Comparison of ENCODE assay signal across 19 cellular contexts in genomic region chr12:51889216-51890134, GRCh38. TPM values are rescaled to one million over a fixed set of nuclear protein-coding genes. Genes with fewer than 3 reads are reported as not detected.
A peak's percentile ranks its signal among the peaks of the same experiment; 100 is the strongest.
DNase-seq lines count a peak whose midpoint lies in the region; ATAC-seq and TF ChIP-seq lines count a peak whose summit lies in the region.
"Had no signal": no experiment of that assay in that cellular context is flagged by ENCODE, and none has a peak within 500 bp of the region (broad histone marks: within the 10 kb centered on the region; RNA-seq: fewer than 3 reads in every experiment).

No MANE protein-coding gene starts in this region.

- H3K4me3 Mint-ChIP-seq in endodermal cell (no peak overlapping the region), nephron progenitor cell (no peak overlapping the region)
- no peak overlapping the region for H3K4me3 Mint-ChIP-seq in activated CD4-positive, alpha-beta memory T cell treated with anti-CD3 and anti-CD28 coated beads, Interleukin-2, amount 10 ng/mL, durations not matched to agents 7 days and 5 days
- H3K4me3 Mint-ChIP-seq: activated CD4-positive, alpha-beta T cell treated with anti-CD3 and anti-CD28 coated beads, Interleukin-2, amount 10 ng/mL, durations not matched to agents 7 days and 5 days; CD4-positive, alpha-beta memory T cell; natural killer cell had no signal

- CTCF ChIA-PET in activated CD4-positive, alpha-beta memory T cell treated with anti-CD3 and anti-CD28 coated beads, Interleukin-2, amount 10 ng/mL, durations not matched to agents 7 days and 5 days (lab: Charles Lee) = interaction anchor here (0.6 to 0.9 kb wide), 2 partner anchors 23 to 169 kb away, joined by 3 read pairs; no protein-coding TSS in a partner anchor

- 89 to 96% methylated on average over 5 to 20 of the region's 21 CpGs for WGBS in endodermal cell (ENCODE audit: insufficient coverage in 1 of 2, insufficient read length in 1 of 2), 2 experiments
- WGBS in psoas muscle, 3 donors = 69 to 75% (median 71%) methylated on average over 21 of the region's 21 CpGs

- H3K27me3 Mint-ChIP-seq in endodermal cell (ENCODE audit: insufficient read depth) = peaks cover 26% of the 10 kb centered on the region
- peaks cover 18% of the 10 kb centered on the region for H3K27me3 Mint-ChIP-seq in nephron progenitor cell (ENCODE audit: low read depth, poor library complexity)
- peaks cover 4% of the 10 kb centered on the region for H3K27me3 Mint-ChIP-seq in activated CD4-positive, alpha-beta memory T cell treated with anti-CD3 and anti-CD28 coated beads, Interleukin-2, amount 10 ng/mL, durations not matched to agents 7 days and 5 days

- TF ChIP-seq CTCF in Loucy (conservative IDR thresholded peaks at IDR 0.05; ENCODE audit: low read length) (peak; percentile 49), endodermal cell (conservative IDR thresholded peaks at IDR 0.05) (peak; percentile 51), nephron progenitor cell (IDR thresholded peaks at IDR 0.05) (peak; percentile 20), psoas muscle (IDR thresholded peaks at IDR 0.05) (no peak)

- DNase-seq in endodermal cell = peak; percentile 63
- DNase-seq in nephron progenitor cell = no peak
- DNase-seq in activated CD4-positive, alpha-beta memory T cell treated with anti-CD3 and anti-CD28 coated beads, Interleukin-2, amount 10 ng/mL, durations not matched to agents 7 days and 5 days = no peak
- DNase-seq in DMS 273 treated with DMSO at 0.1 percent for 48 hours (lab: John Stamatoyannopoulos, UW) = no peak
- DNase-seq in psoas muscle = no peak
- DNase-seq: activated CD4-positive, alpha-beta T cell treated with anti-CD3 and anti-CD28 coated beads, Interleukin-2, amount 10 ng/mL, durations not matched to agents 7 days and 5 days; CD4-positive, alpha-beta memory T cell; effector CD8-positive, alpha-beta T cell; GDM1; Karpas-422; natural killer cell; PC-9 had no signal

- H3K4me2 ChIP-seq in BLaER1 treated with 17β-estradiol and CSF1 and Interleukin-3, amounts not matched to agents 10 nM and 100 nM = peak overlapping the region; percentile 44 to 95 (median 85)
- H3K4me2 ChIP-seq in Loucy (ENCODE audit: low read depth, low read length, poor library complexity, severe bottlenecking) = no peak overlapping the region
- H3K4me2 ChIP-seq: PC-9 had no signal

- intact Hi-C loops in psoas muscle (cut with DNase I) = loop anchor here in 1 of 2 donors (5.0 kb wide), 1 partner anchor 93 kb away; no protein-coding TSS in a partner anchor

- no peaks in the 10 kb centered on the region for H3K9me2 ChIP-seq in Loucy (replicated peaks; ENCODE audit: low read depth, low read length)

- peaks cover 49 to 94% (median 71%) of the 10 kb centered on the region in 10 experiments for H3K4me1 ChIP-seq in BLaER1 treated with 17β-estradiol and CSF1 and Interleukin-3, amounts not matched to agents 10 nM and 100 nM
- H3K4me1 ChIP-seq in Loucy (ENCODE audit: insufficient read depth, low read length, poor library complexity, severe bottlenecking) (peaks cover 15% of the 10 kb centered on the region), endodermal cell (ENCODE audit: control insufficient read depth, insufficient read depth, low read length) (no peaks in the 10 kb centered on the region), psoas muscle (peaks cover 12% of the 10 kb centered on the region)

- H3K36me3 Mint-ChIP-seq in endodermal cell (ENCODE audit: low read depth) (no peaks in the 10 kb centered on the region), nephron progenitor cell (ENCODE audit: low read depth) (no peaks in the 10 kb centered on the region)
- H3K36me3 Mint-ChIP-seq in activated CD4-positive, alpha-beta memory T cell treated with anti-CD3 and anti-CD28 coated beads, Interleukin-2, amount 10 ng/mL, durations not matched to agents 7 days and 5 days (ENCODE audit: low read depth) = peaks cover 8% of the 10 kb centered on the region
- H3K36me3 Mint-ChIP-seq: CD4-positive, alpha-beta memory T cell; natural killer cell had no signal

- peaks cover 0 to 10% (median 9%) of the 10 kb centered on the region in 11 experiments; a peak in 9 of 22 replicates for H3K36me3 ChIP-seq in BLaER1 treated with 17β-estradiol and CSF1 and Interleukin-3, amounts not matched to agents 10 nM and 100 nM
- H3K36me3 ChIP-seq in Loucy (ENCODE audit: insufficient read depth, low read length) (no peaks in the 10 kb centered on the region), endodermal cell (ENCODE audit: control insufficient read depth, insufficient read depth, low read length) (no peaks in the 10 kb centered on the region), psoas muscle (ENCODE audit: insufficient read depth in 1 of 2, low read depth in 1 of 2) (no peaks in the 10 kb centered on the region)
- H3K36me3 ChIP-seq: left lung had no signal

- peaks cover 10 to 12% (median 11%) of the 10 kb centered on the region in 11 experiments for H3K9me3 ChIP-seq in BLaER1 treated with 17β-estradiol and CSF1 and Interleukin-3, amounts not matched to agents 10 nM and 100 nM (replicated peaks in 1 of 11)
- H3K9me3 ChIP-seq in Loucy (ENCODE audit: insufficient read depth, low read depth, low read length) (no peaks in the 10 kb centered on the region), endodermal cell (ENCODE audit: control insufficient read depth, low read length) (no peaks in the 10 kb centered on the region), psoas muscle (no peaks in the 10 kb centered on the region)
- H3K9me3 ChIP-seq: left lung had no signal

- H3K9me3 Mint-ChIP-seq in endodermal cell = no peaks in the 10 kb centered on the region
- no peaks in the 10 kb centered on the region for H3K9me3 Mint-ChIP-seq in nephron progenitor cell
- peaks cover 7% of the 10 kb centered on the region for H3K9me3 Mint-ChIP-seq in activated CD4-positive, alpha-beta memory T cell treated with anti-CD3 and anti-CD28 coated beads, Interleukin-2, amount 10 ng/mL, durations not matched to agents 7 days and 5 days
- H3K9me3 Mint-ChIP-seq: natural killer cell had no signal

- H3K27ac ChIP-seq in BLaER1 treated with 17β-estradiol and CSF1 and Interleukin-3, amounts not matched to agents 10 nM and 100 nM = peak overlapping the region; percentile 7 to 96 (median 91); a peak in 19 of 22 replicates
- H3K27ac ChIP-seq in endodermal cell (ENCODE audit: low read depth, low read length) (no peak overlapping the region), psoas muscle (no peak overlapping the region)
- H3K27ac ChIP-seq: left lung, PC-9 had no signal

- POLR2A ChIA-PET in activated CD4-positive, alpha-beta memory T cell treated with anti-CD3 and anti-CD28 coated beads, Interleukin-2, amount 10 ng/mL, durations not matched to agents 7 days and 5 days (lab: Charles Lee) = no interaction called here

- no peak overlapping the region for H3K27ac Mint-ChIP-seq in endodermal cell
- H3K27ac Mint-ChIP-seq in nephron progenitor cell = no peak overlapping the region
- H3K27ac Mint-ChIP-seq in activated CD4-positive, alpha-beta memory T cell treated with anti-CD3 and anti-CD28 coated beads, Interleukin-2, amount 10 ng/mL, durations not matched to agents 7 days and 5 days = no peak overlapping the region
- H3K27ac Mint-ChIP-seq: activated CD4-positive, alpha-beta T cell treated with anti-CD3 and anti-CD28 coated beads, Interleukin-2, amount 10 ng/mL, durations not matched to agents 7 days and 5 days; CD4-positive, alpha-beta memory T cell; natural killer cell had no signal

- H3K79me2 ChIP-seq in Loucy (ENCODE audit: insufficient read depth, low read length) = no peaks in the 10 kb centered on the region

- no peaks in the 10 kb centered on the region for H3F3A ChIP-seq in Loucy (ENCODE audit: low read depth)

- ATAC-seq in psoas muscle = no peak
- no peak for ATAC-seq in GM19397 (IDR thresholded peaks at IDR 0.05; ENCODE audit: unreplicated experiment)
- ATAC-seq: left lung, natural killer cell had no signal

- H3K4me1 Mint-ChIP-seq in endodermal cell = peaks cover 1% of the 10 kb centered on the region
- peaks cover 25% of the 10 kb centered on the region for H3K4me1 Mint-ChIP-seq in nephron progenitor cell
- H3K4me1 Mint-ChIP-seq in activated CD4-positive, alpha-beta memory T cell treated with anti-CD3 and anti-CD28 coated beads, Interleukin-2, amount 10 ng/mL, durations not matched to agents 7 days and 5 days = peaks cover 22% of the 10 kb centered on the region

- H3K9ac ChIP-seq in BLaER1 treated with 17β-estradiol and CSF1 and Interleukin-3, amounts not matched to agents 10 nM and 100 nM = peak overlapping the region; percentile 5 to 77 (median 50); a peak in 16 of 22 replicates
- H3K9ac ChIP-seq in Loucy (ENCODE audit: low read depth, low read length, poor library complexity, severe bottlenecking) (no peak overlapping the region), endodermal cell (ENCODE audit: extremely low read depth, low read length, poor library complexity, severe bottlenecking) (no peak overlapping the region)

- H2AFZ ChIP-seq in Loucy (ENCODE audit: low read length) = no peak overlapping the region
- H2AFZ ChIP-seq: PC-9 had no signal

- H3K4me3 ChIP-seq in BLaER1 treated with 17β-estradiol and CSF1 and Interleukin-3, amounts not matched to agents 10 nM and 100 nM = peak overlapping the region in 1 of 10 experiments; percentile 13; a peak in 3 of 20 replicates
- H3K4me3 ChIP-seq in Loucy (ENCODE audit: low read length, poor library complexity, severe bottlenecking) (no peak overlapping the region), endodermal cell (ENCODE audit: low read length) (no peak overlapping the region), psoas muscle (no peak overlapping the region)
- H3K4me3 ChIP-seq: left lung, PC-9 had no signal

- no peaks in the 10 kb centered on the region for H3K27me3 ChIP-seq in BLaER1 treated with 17β-estradiol and CSF1 and Interleukin-3, amounts not matched to agents 10 nM and 100 nM
- H3K27me3 ChIP-seq in Loucy (ENCODE audit: insufficient read depth, low read length, poor library complexity, severe bottlenecking) (no peaks in the 10 kb centered on the region), endodermal cell (ENCODE audit: control insufficient read depth, insufficient read depth, low read length, poor library complexity, severe bottlenecking) (peaks cover 12% of the 10 kb centered on the region), psoas muscle (ENCODE audit: insufficient read depth in 3 of 3, low read length in 2 of 3) (peaks cover 0 to 18% (median 0%) of the 10 kb centered on the region in 3 donors)

- H4K20me1 ChIP-seq in BLaER1 treated with 17β-estradiol and CSF1 and Interleukin-3, amounts not matched to agents 10 nM and 100 nM = no peaks in the 10 kb centered on the region
- no peaks in the 10 kb centered on the region for H4K20me1 ChIP-seq in Loucy (ENCODE audit: insufficient read depth, low read length, poor library complexity, severe bottlenecking)

RNA-seq across cellular contexts. Expression of gene ANKRD33, which starts 1.6 kb away (rescaled TPM):
- total RNA-seq in endodermal cell (under 1 TPM in 1 of 2 donors, not detected in 1; 0.46 TPM), psoas muscle (not detected)
- 0.28 TPM for polyA plus RNA-seq in endodermal cell (2013, experiment 1 of 2)
- 0.62 TPM for polyA plus RNA-seq in endodermal cell (2013, experiment 2 of 2)
- not detected for total RNA-seq in activated CD4-positive, alpha-beta memory T cell treated with anti-CD3 and anti-CD28 coated beads, Interleukin-2, amount 10 ng/mL, durations not matched to agents 7 days and 5 days
- polyA plus RNA-seq in psoas muscle = under 1 TPM in 1 of 3 donors, not detected in 2; 0.16 TPM
- total RNA-seq: activated CD4-positive, alpha-beta T cell treated with anti-CD3 and anti-CD28 coated beads, Interleukin-2, amount 10 ng/mL, durations not matched to agents 7 days and 5 days; CD4-positive, alpha-beta memory T cell; left lung; natural killer cell; PC-9; skeletal muscle tissue; T-helper 1 cell treated with Interleukin-12 subunit alpha and Interleukin-12 subunit beta and Interleukin-4 antibody, amounts not matched to agents 30 ng/mL and 1 ng/mL, for 36 hours had no signal
- polyA plus RNA-seq: aorta; CD4-positive, alpha-beta memory T cell had no signal

RNA-seq across cellular contexts. Expression of gene ACVRL1, which starts 17.8 kb away (rescaled TPM):
- under 1 TPM; 0.42 to 0.64 TPM for total RNA-seq in endodermal cell
- 1.00 TPM for polyA plus RNA-seq in endodermal cell (2013, experiment 1 of 2)
- polyA plus RNA-seq in endodermal cell (2013, experiment 2 of 2) = 1.4 TPM
- not detected for total RNA-seq in activated CD4-positive, alpha-beta memory T cell treated with anti-CD3 and anti-CD28 coated beads, Interleukin-2, amount 10 ng/mL, durations not matched to agents 7 days and 5 days
- 10 to 100 TPM; 24.1 to 40.8 (median 25.8) TPM for total RNA-seq in psoas muscle
- 10 to 100 TPM; 10.8 to 22.8 (median 13.9) TPM for polyA plus RNA-seq in psoas muscle
- total RNA-seq: activated CD4-positive, alpha-beta T cell treated with anti-CD3 and anti-CD28 coated beads, Interleukin-2, amount 10 ng/mL, durations not matched to agents 7 days and 5 days; PC-9; T-helper 1 cell treated with Interleukin-12 subunit alpha and Interleukin-12 subunit beta and Interleukin-4 antibody, amounts not matched to agents 30 ng/mL and 1 ng/mL, for 36 hours had no signal
- polyA plus RNA-seq: CD4-positive, alpha-beta memory T cell had no signal

RNA-seq across cellular contexts. Expression of gene FIGNL2, which starts 41.0 kb away (rescaled TPM):
- total RNA-seq in endodermal cell (10 to 100 TPM; 10.5 to 17.7 TPM), psoas muscle (under 1 TPM; 0.17 to 0.20 (median 0.18) TPM)
- 24.4 TPM for polyA plus RNA-seq in endodermal cell (2013, experiment 1 of 2)
- polyA plus RNA-seq in endodermal cell (2013, experiment 2 of 2) = 22.8 TPM
- under 1 TPM; 0.23 to 0.33 TPM for total RNA-seq in activated CD4-positive, alpha-beta memory T cell treated with anti-CD3 and anti-CD28 coated beads, Interleukin-2, amount 10 ng/mL, durations not matched to agents 7 days and 5 days
- under 1 TPM; 0.01 to 0.08 (median 0.04) TPM for polyA plus RNA-seq in psoas muscle
- total RNA-seq: PC-9 had no signal

Comparison
In these comparisons a context has a peak if more than half of its experiments do, and no peak if none do; other contexts are left out.
1. H3K27ac ChIP-seq: peak in BLaER1 treated with 17β-estradiol and CSF1 and Interleukin-3, amounts not matched to agents 10 nM and 100 nM (11 of 11); none in endodermal cell (single experiment) and psoas muscle (single experiment).
2. H3K9ac ChIP-seq: peak in BLaER1 treated with 17β-estradiol and CSF1 and Interleukin-3, amounts not matched to agents 10 nM and 100 nM (11 of 11); none in Loucy (single experiment) and endodermal cell (single experiment).
3. RNA of gene ACVRL1, which starts 17.8 kb away (total RNA-seq): 24.1 to 40.8 TPM in psoas muscle; 0.42 to 0.64 TPM in endodermal cell and not detected in activated CD4-positive, alpha-beta memory T cell treated with anti-CD3 and anti-CD28 coated beads, Interleukin-2, amount 10 ng/mL, durations not matched to agents 7 days and 5 days; every median in the first group is over 10 times any median in the second.
4. RNA of gene FIGNL2, which starts 41.0 kb away (total RNA-seq): 10.5 to 17.7 TPM in endodermal cell; 0.23 to 0.33 TPM in activated CD4-positive, alpha-beta memory T cell treated with anti-CD3 and anti-CD28 coated beads, Interleukin-2, amount 10 ng/mL, durations not matched to agents 7 days and 5 days and 0.17 to 0.20 TPM in psoas muscle; every median in the first group is over 4 times any median in the second.